Comparison of ENCODE assay signal across 20 cellular contexts in the genomic region with DNA sequence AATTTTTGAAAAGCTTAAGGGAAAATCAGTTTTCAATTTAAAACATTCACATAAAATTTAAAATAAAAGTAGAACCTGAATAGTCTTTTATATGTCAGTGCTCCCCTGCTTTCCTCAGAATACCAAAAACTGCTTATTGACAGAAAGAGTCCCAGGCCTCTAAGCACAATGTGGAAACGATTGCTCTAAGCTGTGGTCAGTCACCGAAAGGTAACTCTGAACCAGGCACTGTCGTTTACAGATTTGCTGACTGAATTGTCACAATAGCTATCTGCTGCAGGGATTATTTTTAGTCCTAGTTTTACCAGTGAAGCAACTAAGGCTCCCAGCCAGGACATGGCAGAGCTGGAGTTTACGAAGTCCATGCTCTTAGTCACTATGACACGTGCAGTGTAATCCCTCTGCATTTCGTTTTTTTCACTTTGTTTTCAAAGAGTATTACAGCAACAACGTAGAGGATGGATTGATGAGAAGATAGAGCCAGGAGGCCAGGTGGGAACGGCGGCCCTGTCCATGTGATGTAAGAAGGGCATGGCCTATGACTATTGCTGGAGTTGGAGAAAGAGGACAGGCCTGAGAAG. TPM values are rescaled to one million over a fixed set of nuclear protein-coding genes. Genes with fewer than 3 reads are reported as not detected.
A peak's percentile ranks its signal among the peaks of the same experiment; 100 is the strongest.
DNase-seq lines count a peak whose midpoint lies in the region; ATAC-seq, FAIRE-seq and TF ChIP-seq lines count a peak whose summit lies in the region.
"Had no signal": no experiment of that assay in that cellular context is flagged by ENCODE, and none has a peak within 500 bp of the region (broad histone marks: within the 10 kb centered on the region; RNA-seq: fewer than 3 reads in every experiment).

No MANE protein-coding gene starts in this region.

- H2AFZ ChIP-seq in HepG2 (ENCODE audit: low read length) = peak overlapping the region; percentile 6

- POLR2A ChIA-PET in HepG2 (lab: Yijun Ruan, JAX) = no interaction called here

- no TSS peak for BruUV-seq in HepG2 (replicated peaks; lab: Mats Ljungman, UMichigan)

- TF ChIP-seq CTCF in esophagus muscularis mucosa (IDR thresholded peaks at IDR 0.05) (no peak), HepG2 (CRISPR knock-in tag; IDR thresholded peaks at IDR 0.05) (no peak)

- H3K4me3 ChIP-seq in esophagus muscularis mucosa = no peak overlapping the region
- no peak overlapping the region for H3K4me3 ChIP-seq in HepG2 (replicated peaks in 1 of 3; ENCODE audit: insufficient read depth in 1 of 3, low read depth in 2 of 3, low read length in 3 of 3)
- H3K4me3 ChIP-seq: body of pancreas had no signal

- H3K27me3 ChIP-seq in esophagus muscularis mucosa = no peaks in the 10 kb centered on the region
- H3K27me3 ChIP-seq in HepG2 (ENCODE audit: control insufficient read depth in 1 of 2, insufficient read depth in 2 of 2, low read length in 2 of 2) = no peaks in the 10 kb centered on the region
- H3K27me3 ChIP-seq: body of pancreas had no signal

- TF ChIP-seq POLR2A in esophagus muscularis mucosa (IDR thresholded peaks at IDR 0.05; ENCODE audit: low read depth) (no peak), HepG2 (IDR thresholded peaks at IDR 0.05; ENCODE audit: insufficient read depth in 1 of 2, low read depth in 2 of 2, low read length in 2 of 2) (no peak)

- H3K36me3 ChIP-seq in esophagus muscularis mucosa (no peaks in the 10 kb centered on the region), HepG2 (replicated peaks in 1 of 2; ENCODE audit: control insufficient read depth in 1 of 2, insufficient read depth in 2 of 2, low read length in 2 of 2) (no peaks in the 10 kb centered on the region)

- ATAC-seq in HepG2 = no peak
- ATAC-seq: activated CD4-positive, CD25-positive, alpha-beta regulatory T cell treated with anti-CD3 and anti-CD28 coated beads, Interleukin-2, amount 50 U/mL, for 24 hours; body of pancreas had no signal

- no peak for TF ChIP-seq RAD21 in HepG2 (CRISPR knock-in tag; IDR thresholded peaks at IDR 0.05)

- no peak overlapping the region for H3K9ac ChIP-seq in HepG2 (ENCODE audit: insufficient read depth, low read depth, low read length)

- in situ Hi-C loops in HepG2 (cut with HindIII; ENCODE audit: extremely low pct_ligation_motif_present, low pct_unique_long_range_greater_than_20kb) = no loop called here

- H3K27ac ChIP-seq in esophagus muscularis mucosa (replicated peaks in 1 of 4) (peak overlapping the region; percentile 41 to 59 (median 48)), HepG2 (ENCODE audit: extremely low read length, insufficient read depth, low read length) (no peak overlapping the region), caudate nucleus (ENCODE audit: low read depth, low read length) (no peak overlapping the region)
- H3K27ac ChIP-seq: body of pancreas had no signal

- WGBS in esophagus muscularis mucosa = 64% methylated on average over 9 of the region's 9 CpGs
- 37% methylated on average over 9 of the region's 9 CpGs for WGBS in HepG2 (ENCODE audit: low lambda C conversion rate)

- H4K20me1 ChIP-seq in HepG2 (ENCODE audit: insufficient read depth, low read length) = no peaks in the 10 kb centered on the region

- no peak for TF ChIP-seq EP300 in esophagus muscularis mucosa (IDR thresholded peaks at IDR 0.05)
- no peak for TF ChIP-seq EP300 in HepG2 (IDR thresholded peaks at IDR 0.05; ENCODE audit: low read depth in 2 of 2, low read length in 2 of 2)
- no peak for TF ChIP-seq EP300 in HepG2 (CRISPR knock-in tag; IDR thresholded peaks at IDR 0.05; ENCODE audit: borderline replicate concordance)

- CTCF ChIA-PET in HepG2 (lab: Yijun Ruan, JAX; ENCODE audit: low intra/inter-chr PET ratio, low total read pairs) = no interaction called here

- peak overlapping the region; percentile 4; the same call in 1 of the 2 replicates for H3K4me2 ChIP-seq in HepG2 (ENCODE audit: low read depth, low read length)

- no peaks in the 10 kb centered on the region for H3K79me2 ChIP-seq in HepG2 (ENCODE audit: insufficient read depth, low read length)

- FAIRE-seq in HepG2 (lab: Jason Lieb, UNC) = no peak
- FAIRE-seq: H54 had no signal

- DNase-seq in AG08395 (ENCODE audit: low spot score) (peak; percentile 64), MV-4-11 (lab: John Stamatoyannopoulos, UW) (peak; percentile 17), esophagus muscularis mucosa (ENCODE audit: extremely low spot score) (peak; percentile 89), HepG2 (ENCODE audit: low spot score) (no peak), glomerular visceral epithelial cell (ENCODE audit: extremely low spot score) (no peak), caudate nucleus (lab: John Stamatoyannopoulos, UW) (no peak), DMS153 treated with DMSO at 0.1 percent for 48 hours (lab: John Stamatoyannopoulos, UW; ENCODE audit: unreplicated experiment) (no peak)
- DNase-seq in activated T-cell treated with anti-CD3 and anti-CD28 coated beads, Interleukin-2, amount 50 U/mL, for 1 hour = no peak
- DNase-seq: activated CD8-positive, alpha-beta memory T cell treated with anti-CD3 and anti-CD28 coated beads, Interleukin-2, amount 50 U/mL, for 48 hours; activated naive CD4-positive, alpha-beta T cell treated with anti-CD3 and anti-CD28 coated beads for 36 hours; body of pancreas; effector CD4-positive, alpha-beta T cell; glutamatergic neuron; islet precursor cell; NCI-H2029 treated with DMSO at 0.1 percent for 48 hours; NCI-H69; T-helper 1 cell had no signal

- intact Hi-C loops in esophagus muscularis mucosa (cut with DNase I) = loop anchor here (10.0 kb wide), 2 partner anchors 86 to 806 kb away; no protein-coding TSS in a partner anchor
- intact Hi-C loops in HepG2 (cut with micrococcal nuclease; ENCODE audit: unreplicated experiment) = no loop called here

- H3K4me1 ChIP-seq in esophagus muscularis mucosa (peaks cover 0 to 18% (median 11%) of the 10 kb centered on the region in 4 donors), HepG2 (ENCODE audit: insufficient read depth, low read length) (peaks cover 8% of the 10 kb centered on the region)
- H3K4me1 ChIP-seq: body of pancreas had no signal

- H3K9me3 ChIP-seq in esophagus muscularis mucosa (no peaks in the 10 kb centered on the region), HepG2 (ENCODE audit: low read length) (no peaks in the 10 kb centered on the region)
- H3K9me3 ChIP-seq: body of pancreas had no signal

TF ChIP-seq in HepG2, 621 proteins besides CTCF, POLR2A, EP300 and RAD21 (continues in another document):
- TF ChIP-seq, protein P1, sequence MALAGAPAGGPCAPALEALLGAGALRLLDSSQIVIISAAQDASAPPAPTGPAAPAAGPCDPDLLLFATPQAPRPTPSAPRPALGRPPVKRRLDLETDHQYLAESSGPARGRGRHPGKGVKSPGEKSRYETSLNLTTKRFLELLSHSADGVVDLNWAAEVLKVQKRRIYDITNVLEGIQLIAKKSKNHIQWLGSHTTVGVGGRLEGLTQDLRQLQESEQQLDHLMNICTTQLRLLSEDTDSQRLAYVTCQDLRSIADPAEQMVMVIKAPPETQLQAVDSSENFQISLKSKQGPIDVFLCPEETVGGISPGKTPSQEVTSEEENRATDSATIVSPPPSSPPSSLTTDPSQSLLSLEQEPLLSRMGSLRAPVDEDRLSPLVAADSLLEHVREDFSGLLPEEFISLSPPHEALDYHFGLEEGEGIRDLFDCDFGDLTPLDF (CRISPR knock-in tag; IDR thresholded peaks at IDR 0.05) = no peak
- TF ChIP-seq ZFX (CRISPR knock-in tag; IDR thresholded peaks at IDR 0.05; ENCODE audit: low read depth) = no peak
- no peak for TF ChIP-seq YEATS4 (CRISPR knock-in tag; IDR thresholded peaks at IDR 0.05; ENCODE audit: borderline replicate concordance)
- no peak for TF ChIP-seq XBP1 (CRISPR knock-in tag; IDR thresholded peaks at IDR 0.05)
- no peak for TF ChIP-seq ZFP36L1 (CRISPR knock-in tag; IDR thresholded peaks at IDR 0.05)
- TF ChIP-seq ZBTB37 (CRISPR knock-in tag; IDR thresholded peaks at IDR 0.05) = no peak

RNA-seq across cellular contexts. Expression of gene TMEM247, which starts 28.1 kb away (rescaled TPM):
- not detected for total RNA-seq in esophagus muscularis mucosa
- total RNA-seq in HepG2 (2016; rRNA removed; fragmentation: Illumina TruSeq; extraction: Trizol) = not detected in 2 replicates
- not detected in 2 replicates for total RNA-seq in HepG2 (2016; cell fraction: cytosol; rRNA removed; fragmentation: Illumina TruSeq; extraction: Trizol; ENCODE audit: low read depth)
- total RNA-seq in HepG2 (2016; cell fraction: insoluble cytoplasmic fraction; rRNA removed; fragmentation: Illumina TruSeq; extraction: Trizol) = not detected in 2 replicates
- total RNA-seq in HepG2 (2016; cell fraction: membrane; rRNA removed; fragmentation: Illumina TruSeq; extraction: Trizol) = not detected in 2 replicates
- not detected in 2 replicates for total RNA-seq in HepG2 (2016; cell fraction: nucleus; rRNA removed; fragmentation: Illumina TruSeq; extraction: Trizol)
- polyA plus RNA-seq in HepG2 (2011; rRNA removed) = not detected in 2 replicates
- polyA plus RNA-seq in HepG2 (2011; cell fraction: cytosol; rRNA removed) = not detected in 2 replicates
- polyA plus RNA-seq in HepG2 (2011; cell fraction: nucleus; rRNA removed) = not detected in 2 replicates
- polyA plus RNA-seq in HepG2 (2012) = not detected in 2 replicates
- polyA plus RNA-seq in HepG2 (2016; cell fraction: cytosol; fragmentation: Illumina TruSeq; extraction: Trizol; ENCODE audit: low read depth) = not detected in 2 replicates
- not detected in 2 replicates for polyA plus RNA-seq in HepG2 (2016; cell fraction: insoluble cytoplasmic fraction; fragmentation: Illumina TruSeq; extraction: Trizol; ENCODE audit: low read depth)
- polyA plus RNA-seq in HepG2 (2016; cell fraction: membrane; fragmentation: Illumina TruSeq; extraction: Trizol; ENCODE audit: low read depth) = not detected in 2 replicates
- polyA plus RNA-seq in HepG2 (2016; cell fraction: nucleus; fragmentation: Illumina TruSeq; extraction: Trizol; ENCODE audit: insufficient read depth, low read depth) = not detected in 2 replicates
- not detected in 2 replicates for polyA minus RNA-seq in HepG2 (2011; rRNA and poly(A)+ RNA removed; ENCODE audit: low replicate concordance)
- polyA minus RNA-seq in HepG2 (2011; cell fraction: cytosol; rRNA and poly(A)+ RNA removed) = not detected in 2 replicates
- not detected in 2 replicates for polyA minus RNA-seq in HepG2 (2011; cell fraction: nucleus; rRNA and poly(A)+ RNA removed)
- total RNA-seq: activated naive CD4-positive, alpha-beta T cell treated with anti-CD3 and anti-CD28 coated beads for 36 hours; body of pancreas; urinary bladder had no signal
- polyA plus RNA-seq: urinary bladder had no signal

Comparison
In these comparisons a context has a peak if more than half of its experiments do, and no peak if none do; other contexts are left out.
1. DNase-seq: peak in AG08395 (single experiment), MV-4-11 (single experiment) and esophagus muscularis mucosa (single experiment); none in HepG2 (single experiment), glomerular visceral epithelial cell (single experiment), caudate nucleus (0 of 61), DMS153 treated with DMSO at 0.1 percent for 48 hours (single experiment) and activated T-cell treated with anti-CD3 and anti-CD28 coated beads, Interleukin-2, amount 50 U/mL, for 1 hour (single experiment).
2. H3K27ac ChIP-seq: peak in esophagus muscularis mucosa (4 of 4); none in HepG2 (single experiment) and caudate nucleus (single experiment).